In genomic region chr2:28407131-28407975, GRCh38 we compare ENCODE assay signal across 9 cellular contexts. TPM values are rescaled to one million over a fixed set of nuclear protein-coding genes. Genes with fewer than 3 reads are reported as not detected.
DNase-seq lines count a peak whose midpoint lies in the region; ATAC-seq and TF ChIP-seq lines count a peak whose summit lies in the region.
"Had no signal": no experiment of that assay in that cellular context is flagged by ENCODE, and none has a peak within 500 bp of the region (broad histone marks: within the 10 kb centered on the region; RNA-seq: fewer than 3 reads in every experiment).

No MANE protein-coding gene starts in this region.

- no peak overlapping the region for H3K14ac ChIP-seq in trophoblast cell (ENCODE audit: low read length)

- H3K4ac ChIP-seq in trophoblast cell (ENCODE audit: low read depth, low read length), result no peak overlapping the region

- H3K4me2 ChIP-seq in trophoblast cell (ENCODE audit: low read length), result no peak overlapping the region

- CTCF ChIA-PET in CD4-positive, alpha-beta memory T cell (lab: Charles Lee; ENCODE audit: partially characterized antibody), result interaction anchor here (0.5 to 3.4 kb wide), 3 partner anchors 12 to 268 kb away, joined by 3 to 16 read pairs (median 5); no protein-coding TSS in a partner anchor
- CTCF ChIA-PET in activated CD4-positive, alpha-beta memory T cell treated with anti-CD3 and anti-CD28 coated beads for 36 hours (lab: Charles Lee), result interaction anchor here (1.7 kb wide), 1 partner anchor 703 kb away, joined by 9 read pairs; no protein-coding TSS in a partner anchor

- H3K36me3 Mint-ChIP-seq in CD4-positive, alpha-beta memory T cell, result peaks cover 6 to 76% of the 10 kb centered on the region in 2 donors
- H3K36me3 Mint-ChIP-seq in activated CD4-positive, alpha-beta memory T cell treated with anti-CD3 and anti-CD28 coated beads for 36 hours, result peaks cover 89% of the 10 kb centered on the region

- H2AFZ ChIP-seq in trophoblast cell (ENCODE audit: insufficient read depth, low read length, poor library complexity), result no peak overlapping the region

- H3K9me3 Mint-ChIP-seq in CD4-positive, alpha-beta memory T cell, result peaks cover 0 to 3% (median 0%) of the 10 kb centered on the region in 8 donors
- no peaks in the 10 kb centered on the region for H3K9me3 Mint-ChIP-seq in activated CD4-positive, alpha-beta memory T cell treated with anti-CD3 and anti-CD28 coated beads for 36 hours

- peaks cover 7% of the 10 kb centered on the region for H3K79me1 ChIP-seq in trophoblast cell (ENCODE audit: low read length)

- H3K9me3 ChIP-seq in CD4-positive, alpha-beta memory T cell (ENCODE audit: control insufficient read depth in 1 of 2, low read length in 2 of 2), result no peaks in the 10 kb centered on the region
- H3K9me3 ChIP-seq in gastroesophageal sphincter (no peaks in the 10 kb centered on the region), trophoblast cell (ENCODE audit: insufficient read depth, low read depth, low read length) (peaks cover 2% of the 10 kb centered on the region), MG63 (no peaks in the 10 kb centered on the region)
- H3K9me3 ChIP-seq: pancreas had no signal

- H4K8ac ChIP-seq in trophoblast cell (ENCODE audit: low read depth, low read length), result no peak overlapping the region

- no peak overlapping the region for H2BK120ac ChIP-seq in trophoblast cell (ENCODE audit: insufficient read depth, low read length, poor library complexity)

- POLR2A ChIA-PET in CD4-positive, alpha-beta memory T cell (lab: Charles Lee; ENCODE audit: partially characterized antibody), result interaction anchor here (1.5 to 10.9 kb wide), 3 partner anchors 16 to 46 kb away, joined by 3 to 115 read pairs (median 9); partner anchors contain the start of gene FOSL2
- POLR2A ChIA-PET in activated CD4-positive, alpha-beta memory T cell treated with anti-CD3 and anti-CD28 coated beads for 36 hours (lab: Charles Lee), result interaction anchor here (0.9 to 2.8 kb wide), 3 partner anchors 9 to 16 kb away, joined by 3 to 15 read pairs (median 3); partner anchors contain the start of gene FOSL2

- WGBS in gastroesophageal sphincter (ENCODE audit: low coverage in 1 of 2), 2 donors, result 67 to 91% methylated on average over 3 to 6 of the region's 8 CpGs
- no CpG with 5 or more reads among the region's 8 CpGs for WGBS in trophoblast cell (ENCODE audit: extremely low coverage, insufficient coverage, insufficient read length)

- peak overlapping the region; percentile 17 for H3K18ac ChIP-seq in trophoblast cell (ENCODE audit: low read length)

- intact Hi-C loops in CD4-positive, alpha-beta memory T cell (cut with micrococcal nuclease), result no loop called here
- intact Hi-C loops in activated CD4-positive, alpha-beta memory T cell treated with anti-CD3 and anti-CD28 coated beads for 36 hours (cut with micrococcal nuclease), result no loop called here

- peak overlapping the region; percentile 34 for H3K27ac ChIP-seq in CD4-positive, alpha-beta memory T cell (ENCODE audit: low read depth, low read length)
- H3K27ac ChIP-seq in gastroesophageal sphincter (peak overlapping the region in 3 of 4 donors; percentile 46 to 61 (median 60)), trophoblast cell (ENCODE audit: low read depth, low read length) (peak overlapping the region; percentile 25)

- no peak overlapping the region for H4K91ac ChIP-seq in trophoblast cell (ENCODE audit: low read depth, low read length)

- TF ChIP-seq POLR2A in gastroesophageal sphincter (IDR thresholded peaks at IDR 0.05), result no peak

- H3K27me3 Mint-ChIP-seq in CD4-positive, alpha-beta memory T cell, result no peaks in the 10 kb centered on the region
- no peaks in the 10 kb centered on the region for H3K27me3 Mint-ChIP-seq in activated CD4-positive, alpha-beta memory T cell treated with anti-CD3 and anti-CD28 coated beads for 36 hours

- H3K4me1 ChIP-seq in CD4-positive, alpha-beta memory T cell (ENCODE audit: insufficient read depth, low read length), result peaks cover 76% of the 10 kb centered on the region
- H3K4me1 ChIP-seq in gastroesophageal sphincter, result peaks cover 0 to 79% (median 15%) of the 10 kb centered on the region in 3 donors
- peaks cover 8 to 19% of the 10 kb centered on the region in 2 experiments for H3K4me1 ChIP-seq in trophoblast cell (ENCODE audit: control insufficient read depth in 1 of 2, insufficient read depth in 2 of 2, low read length in 2 of 2)
- H3K4me1 ChIP-seq: pancreas had no signal

- no peak for TF ChIP-seq EP300 in gastroesophageal sphincter (IDR thresholded peaks at IDR 0.05)

- peaks cover 46 to 89% (median 70%) of the 10 kb centered on the region in 4 donors for H3K4me1 Mint-ChIP-seq in CD4-positive, alpha-beta memory T cell
- H3K4me1 Mint-ChIP-seq in activated CD4-positive, alpha-beta memory T cell treated with anti-CD3 and anti-CD28 coated beads for 36 hours (ENCODE audit: low read depth), result peaks cover 83% of the 10 kb centered on the region

- H3K23ac ChIP-seq in trophoblast cell (ENCODE audit: low read length), result no peak overlapping the region

- H3K79me2 ChIP-seq in trophoblast cell (ENCODE audit: control insufficient read depth, insufficient read depth, low read length, poor library complexity), result peaks cover 2% of the 10 kb centered on the region

- no peak overlapping the region for H4K12ac ChIP-seq in trophoblast cell (ENCODE audit: low read depth, low read length)

- peaks cover 17% of the 10 kb centered on the region for H3K36me3 ChIP-seq in CD4-positive, alpha-beta memory T cell (ENCODE audit: insufficient read depth, low read length)
- peaks cover 2 to 96% of the 10 kb centered on the region in 2 donors for H3K36me3 ChIP-seq in gastroesophageal sphincter
- H3K36me3 ChIP-seq in trophoblast cell (ENCODE audit: control insufficient read depth in 1 of 2, insufficient read depth in 2 of 2, low read length in 2 of 2), result peaks cover 86 to 94% of the 10 kb centered on the region in 2 experiments
- peaks cover 97% of the 10 kb centered on the region for H3K36me3 ChIP-seq in MG63

- no peak overlapping the region for H2BK5ac ChIP-seq in trophoblast cell (ENCODE audit: low read depth, low read length, poor library complexity)

- no peak for ATAC-seq in gastroesophageal sphincter
- ATAC-seq in GM21528 (IDR thresholded peaks at IDR 0.05; ENCODE audit: low FRiP score, unreplicated experiment), result no peak

- TF ChIP-seq CTCF in gastroesophageal sphincter (IDR thresholded peaks at IDR 0.05), result no peak

- no peaks in the 10 kb centered on the region for H3K27me3 ChIP-seq in CD4-positive, alpha-beta memory T cell (ENCODE audit: insufficient read depth, low read length)
- H3K27me3 ChIP-seq in gastroesophageal sphincter, result no peaks in the 10 kb centered on the region
- no peaks in the 10 kb centered on the region for H3K27me3 ChIP-seq in trophoblast cell (ENCODE audit: insufficient read depth, low read length)
- H3K27me3 ChIP-seq in MG63, result no peaks in the 10 kb centered on the region
- H3K27me3 ChIP-seq: pancreas had no signal

- no peak overlapping the region for H3K4me3 ChIP-seq in CD4-positive, alpha-beta memory T cell (ENCODE audit: low read length in 2 of 2)
- H3K4me3 ChIP-seq in gastroesophageal sphincter (no peak overlapping the region), trophoblast cell (ENCODE audit: low read depth, low read length) (no peak overlapping the region), MG63 (no peak overlapping the region)
- H3K4me3 ChIP-seq: pancreas had no signal

- no peak overlapping the region for H2AK5ac ChIP-seq in trophoblast cell (ENCODE audit: low read length)

- H3K27ac Mint-ChIP-seq in CD4-positive, alpha-beta memory T cell, result peak overlapping the region; percentile 87 to 100 (median 96)
- peak overlapping the region; percentile 95 for H3K27ac Mint-ChIP-seq in activated CD4-positive, alpha-beta memory T cell treated with anti-CD3 and anti-CD28 coated beads for 36 hours

- no peak overlapping the region for H3K9ac ChIP-seq in trophoblast cell (ENCODE audit: low read length)

- no peak overlapping the region for H2BK12ac ChIP-seq in trophoblast cell (ENCODE audit: low read length)

- DNase-seq in CD4-positive, alpha-beta memory T cell, result no peak
- no peak for DNase-seq in activated CD4-positive, alpha-beta memory T cell treated with anti-CD3 and anti-CD28 coated beads for 36 hours
- DNase-seq in trophoblast cell (no peak), MG63 (no peak), NCI-H1417 (lab: John Stamatoyannopoulos, UW) (no peak), NCI-H1105 (lab: John Stamatoyannopoulos, UW) (no peak)

- H3K4me3 Mint-ChIP-seq in CD4-positive, alpha-beta memory T cell, result peak overlapping the region in 7 of 8 donors; percentile 46 to 73 (median 59)
- peak overlapping the region; percentile 32 for H3K4me3 Mint-ChIP-seq in activated CD4-positive, alpha-beta memory T cell treated with anti-CD3 and anti-CD28 coated beads for 36 hours

RNA-seq across cellular contexts. Expression of gene FOSL2, which starts 14.7 kb away (rescaled TPM):
- 1 to 10 TPM; 6.6 to 6.7 TPM for total RNA-seq in CD4-positive, alpha-beta memory T cell
- polyA plus RNA-seq in CD4-positive, alpha-beta memory T cell, result 1 to 10 TPM; 4.7 to 5.0 TPM
- 100 to 1,000 TPM; 172 to 182 TPM for total RNA-seq in activated CD4-positive, alpha-beta memory T cell treated with anti-CD3 and anti-CD28 coated beads for 36 hours
- total RNA-seq in gastroesophageal sphincter, result 100 to 1,000 TPM in 3 of 4 donors, 10 to 100 TPM in 1; 75.3 to 152 (median 132) TPM
- polyA plus RNA-seq in trophoblast cell (2013), result 25.9 and 27.5 TPM in 2 replicates
- 32.7 and 46.9 TPM in 2 replicates for total RNA-seq in MG63 (2014; rRNA removed; shearing (Covaris generic); ENCODE audit: low replicate concordance)
